ENCODE assay signal across 8 cellular contexts in the genomic region with DNA sequence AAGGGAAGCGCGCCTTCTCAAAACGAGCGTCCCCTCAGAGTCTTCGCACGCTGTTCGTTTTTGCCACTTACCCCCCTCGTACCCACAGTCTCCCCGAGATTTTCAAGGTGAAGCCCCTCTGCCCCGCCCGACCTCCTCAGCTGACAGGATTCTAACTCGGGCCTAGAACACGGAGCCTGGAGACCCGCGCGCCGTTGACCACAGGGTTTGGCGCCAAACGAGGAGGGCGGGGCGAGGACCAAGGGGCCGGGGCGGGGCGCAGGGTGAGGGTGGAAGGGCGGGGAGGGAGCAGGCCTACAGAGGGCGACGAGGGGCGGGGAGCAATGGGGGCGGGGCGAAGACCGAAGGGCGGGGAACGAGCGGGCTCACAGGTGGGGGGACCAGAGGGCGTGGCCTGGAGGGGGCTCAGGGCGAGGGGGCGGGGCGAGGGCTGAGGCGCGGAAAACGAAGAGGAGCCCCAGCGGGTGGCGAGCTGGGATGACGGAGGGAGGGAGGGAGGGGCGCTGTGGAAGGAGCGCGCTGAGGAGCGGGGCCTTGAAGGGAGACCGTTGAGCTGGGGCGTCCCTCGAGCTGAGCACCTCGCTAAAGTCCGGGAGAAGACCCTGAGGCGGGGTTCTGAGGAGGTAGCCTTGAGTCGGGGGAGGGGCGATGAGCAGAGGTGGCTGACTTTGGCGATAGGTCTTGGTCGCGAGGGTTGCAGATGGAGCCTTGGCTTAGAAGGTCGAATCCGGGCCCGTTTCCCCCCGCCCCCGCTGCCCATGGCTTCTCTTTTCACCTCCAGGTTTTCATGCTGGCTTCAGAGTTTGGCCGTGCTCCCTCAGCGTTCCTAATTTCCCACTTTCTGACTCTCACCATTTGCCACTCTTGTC. TPM values are rescaled to one million over a fixed set of nuclear protein-coding genes. Genes with fewer than 3 reads are reported as not detected.
DNase-seq lines count a peak whose midpoint lies in the region; ATAC-seq, FAIRE-seq and TF ChIP-seq lines count a peak whose summit lies in the region.

A gene with protein sequence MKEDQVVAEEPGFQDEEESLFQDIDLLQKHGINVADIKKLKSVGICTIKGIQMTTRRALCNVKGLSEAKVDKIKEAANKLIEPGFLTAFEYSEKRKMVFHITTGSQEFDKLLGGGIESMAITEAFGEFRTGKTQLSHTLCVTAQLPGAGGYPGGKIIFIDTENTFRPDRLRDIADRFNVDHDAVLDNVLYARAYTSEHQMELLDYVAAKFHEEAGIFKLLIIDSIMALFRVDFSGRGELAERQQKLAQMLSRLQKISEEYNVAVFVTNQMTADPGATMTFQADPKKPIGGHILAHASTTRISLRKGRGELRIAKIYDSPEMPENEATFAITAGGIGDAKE (minus strand): TSS at position 212 of the 869 bp plus-strand sequence. CDS start 1,927 bp downstream, outside the sequence.

- dilution Hi-C loops in keratinocyte (cut with MboI; ENCODE audit: extremely low pct_ligation_motif_present, low sequenced_read_pairs): no loop called here

- H3K4me2 ChIP-seq in keratinocyte (ENCODE audit: control insufficient read depth, extremely low read depth, insufficient read depth, low read depth, low read length): peak within 1 kb of the TSS; percentile 95

- ATAC-seq in HG02885 (IDR thresholded peaks at IDR 0.05; ENCODE audit: poor library complexity, unreplicated experiment) (peak; percentile 80), GM18519 (IDR thresholded peaks at IDR 0.05; ENCODE audit: low FRiP score, unreplicated experiment) (no peak)

- peak within 1 kb of the TSS; percentile 46 to 78 (median 61) for H3K4me3 ChIP-seq in keratinocyte (ENCODE audit: control insufficient read depth in 2 of 3, extremely low read depth in 1 of 3, insufficient read depth in 2 of 3, low read depth in 1 of 3, low read length in 3 of 3)

- no peaks in the 10 kb centered on the region for H3K27me3 ChIP-seq in keratinocyte (ENCODE audit: control insufficient read depth, extremely low read depth, insufficient read depth, low read length)

- peak within 1 kb of the TSS; percentile 52 for H3K27ac ChIP-seq in keratinocyte (ENCODE audit: control insufficient read depth, insufficient read depth, low read length)

- no peaks in the 10 kb centered on the region for H3K9me3 ChIP-seq in keratinocyte (ENCODE audit: control insufficient read depth, low read depth, low read length)

- peak within 1 kb of the TSS; percentile 92 for H2AFZ ChIP-seq in keratinocyte (ENCODE audit: control insufficient read depth, low read length)

- no peaks in the 10 kb centered on the region for H4K20me1 ChIP-seq in keratinocyte (ENCODE audit: control insufficient read depth, extremely low read depth, insufficient read depth, low read length)

- H3K36me3 ChIP-seq in keratinocyte (ENCODE audit: control insufficient read depth in 2 of 2, extremely low read depth in 1 of 2, insufficient read depth in 2 of 2, low read length in 2 of 2): no peaks in the 10 kb centered on the region

- H3K9me1 ChIP-seq in keratinocyte (ENCODE audit: control insufficient read depth, extremely low read depth, insufficient read depth, low read length): no peaks in the 10 kb centered on the region

- H3K79me2 ChIP-seq in keratinocyte (ENCODE audit: control insufficient read depth, insufficient read depth, low read length): no peaks in the 10 kb centered on the region

- no peak for FAIRE-seq in keratinocyte (lab: Jason Lieb, UNC)

- TF ChIP-seq CTCF in keratinocyte (optimal IDR thresholded peaks at IDR 0.05 in 1 of 3, IDR thresholded peaks at IDR 0.05 in 1 of 3, conservative IDR thresholded peaks at IDR 0.05 in 1 of 3; ENCODE audit: extremely low read depth in 1 of 3, insufficient read depth in 2 of 3, low read length in 3 of 3): no peak

- H3K4me1 ChIP-seq in keratinocyte (ENCODE audit: control insufficient read depth, extremely low read depth, insufficient read depth, low read length): peaks cover 7% of the 10 kb centered on the region

- peak within 1 kb of the TSS; percentile 73 for H3K9ac ChIP-seq in keratinocyte (ENCODE audit: control insufficient read depth, extremely low read depth, insufficient read depth, low read length)

- DNase-seq in ELR (ENCODE audit: low read depth): peak; percentile 95
- DNase-seq in NCI-H460 (ENCODE audit: extremely low read depth, low read depth): peak; percentile 67
- peak; percentile 99 for DNase-seq in activated CD4-positive, alpha-beta T cell treated with anti-CD3 and anti-CD28 coated beads for 24 hours (ENCODE audit: low read depth in 2 of 2)
- DNase-seq in cerebellar cortex (ENCODE audit: low spot score): peak; percentile 90
- DNase-seq in keratinocyte (ENCODE audit: low read depth, low spot score): peak; percentile 36
- DNase-seq in stimulated activated CD4-positive, alpha-beta T cell treated with anti-CD3 and anti-CD28 coated beads, Interleukin-12 subunit alpha, Interleukin-12 subunit beta, amount 100 ng/mL, for 48 hours (ENCODE audit: low read depth in 2 of 3, low spot score in 1 of 3): peak; percentile 97 to 99 (median 99)

RNA-seq across cellular contexts. Expression of the gene that starts here (rescaled TPM):
- total RNA-seq in NCI-H460 (2014; rRNA removed; shearing (Covaris generic)): 3.2 and 3.9 TPM in 2 replicates
- polyA plus RNA-seq in NCI-H460 (2014; cell fraction: nucleus; rRNA removed): 0.26 TPM in 1 of 2 replicates, not detected in the other
- 0.26 to 0.30 TPM in 2 of 3 replicates, not detected in the other for polyA plus RNA-seq in keratinocyte
- polyA plus RNA-seq in keratinocyte (2011; ENCODE audit: low read depth): not detected
- 0.04 TPM in 2 replicates for polyA plus RNA-seq in keratinocyte (2011; cell fraction: cytosol; rRNA removed)
- 0.05 TPM in 1 of 2 replicates, not detected in the other for polyA plus RNA-seq in keratinocyte (2011; cell fraction: nucleus; rRNA removed)
- 0.94 TPM in 1 of 2 replicates, not detected in the other for polyA plus RNA-seq in keratinocyte (2012; ENCODE audit: low replicate concordance)
- polyA minus RNA-seq in keratinocyte: not detected in 3 replicates
- polyA minus RNA-seq in keratinocyte (2011; cell fraction: cytosol; rRNA and poly(A)+ RNA removed): not detected
- polyA minus RNA-seq in keratinocyte (2011; cell fraction: nucleus; rRNA and poly(A)+ RNA removed): not detected in 2 replicates

Comparison
In these comparisons a context has a peak if more than half of its experiments do, and no peak if none do; other contexts are left out.
1. Peak in DNase-seq, H3K4me3 ChIP-seq, H3K27ac ChIP-seq, H3K9ac ChIP-seq and H3K4me2 ChIP-seq in keratinocyte; RNA of the gene not detected or under 1 TPM.
2. DNase-seq: peak in every context shown above with its lines; median percentile 99 in activated CD4-positive, alpha-beta T cell treated with anti-CD3 and anti-CD28 coated beads for 24 hours; 99 in stimulated activated CD4-positive, alpha-beta T cell treated with anti-CD3 and anti-CD28 coated beads, Interleukin-12 subunit alpha, Interleukin-12 subunit beta, amount 100 ng/mL, for 48 hours; 95 in ELR; 90 in cerebellar cortex; 67 in NCI-H460; 36 in keratinocyte.